In genomic region chr1:22830131-22830566, GRCh38 we compare ENCODE assay signal across 20 cellular contexts.
A peak's percentile ranks its signal among the peaks of the same experiment; 100 is the strongest.
DNase-seq lines count a peak whose midpoint lies in the region; ATAC-seq and TF ChIP-seq lines count a peak whose summit lies in the region.
"Had no signal": no experiment of that assay in that cellular context is flagged by ENCODE, and none has a peak within 500 bp of the region (broad histone marks: within the 10 kb centered on the region; RNA-seq: fewer than 3 reads in every experiment).

No MANE protein-coding gene starts in this region.

- no peaks in the 10 kb centered on the region for H3K36me3 Mint-ChIP-seq in nephron (ENCODE audit: low read depth)
- H3K36me3 Mint-ChIP-seq: CD14-positive monocyte, naive B cell had no signal

- H3K27ac Mint-ChIP-seq in nephron: peak overlapping the region; percentile 90 to 99 (median 99)
- H3K27ac Mint-ChIP-seq: activated CD8-positive, alpha-beta T cell treated with anti-CD3 and anti-CD28 coated beads for 36 hours; activated T-helper 2 cell treated with anti-CD3 and anti-CD28 coated beads, Interferon-gamma antibody, Interleukin-2, Interleukin-4, amounts not matched to agents 10 μg/mL and 5 μg/mL and 100 μg/mL, durations not matched to agents 14 hours and 24 hours and 36 hours had no signal

- ATAC-seq in HG03432 (IDR thresholded peaks at IDR 0.05; ENCODE audit: unreplicated experiment) (no peak), GM21528 (IDR thresholded peaks at IDR 0.05; ENCODE audit: low FRiP score, unreplicated experiment) (no peak)
- ATAC-seq: activated CD8-positive, alpha-beta T cell treated with anti-CD3 and anti-CD28 coated beads for 36 hours; left lobe of liver had no signal

- peak; percentile 14 for DNase-seq in NCI-H1092 treated with DMSO at 0.1 percent for 48 hours (lab: John Stamatoyannopoulos, UW)
- DNase-seq in NCI-H1092 (lab: John Stamatoyannopoulos, UW): no peak
- DNase-seq in epithelial cell of prostate (ENCODE audit: low read depth, low spot score): peak; percentile 88
- DNase-seq in ureter (ENCODE audit: low spot score): peak; percentile 61
- no peak for DNase-seq in NCI-H2196 treated with DMSO at 0.1 percent for 48 hours (lab: John Stamatoyannopoulos, UW; ENCODE audit: unreplicated experiment)
- DNase-seq: activated CD8-positive, alpha-beta T cell treated with anti-CD3 and anti-CD28 coated beads for 36 hours; amniotic stem cell; KG1; naive B cell; NCI-H1417 treated with DMSO at 0.1 percent for 48 hours; NCI-H524; stimulated activated CD4-positive, alpha-beta T cell treated with anti-CD3 and anti-CD28 coated beads, Interleukin-1b, Interleukin-23, amount 100 ng/mL, for 48 hours; SW 1271 had no signal

- peak overlapping the region; percentile 89 for H3K27ac ChIP-seq in epithelial cell of prostate
- H3K27ac ChIP-seq: 22Rv1 had no signal

- peaks cover 72% of the 10 kb centered on the region for H3K4me1 Mint-ChIP-seq in nephron
- H3K4me1 Mint-ChIP-seq: naive B cell had no signal

- H3K27me3 Mint-ChIP-seq in nephron (ENCODE audit: low read depth): peaks cover 18% of the 10 kb centered on the region
- H3K27me3 Mint-ChIP-seq: activated CD8-positive, alpha-beta T cell treated with anti-CD3 and anti-CD28 coated beads for 36 hours had no signal

- no peak for TF ChIP-seq CTCF in nephron (IDR thresholded peaks at IDR 0.05; ENCODE audit: unreplicated experiment in 3 of 3)

- no peak overlapping the region for H3K4me3 Mint-ChIP-seq in nephron
- H3K4me3 Mint-ChIP-seq: activated CD8-positive, alpha-beta T cell treated with anti-CD3 and anti-CD28 coated beads for 36 hours; CD14-positive monocyte; naive B cell had no signal

- no peaks in the 10 kb centered on the region for H3K9me3 Mint-ChIP-seq in nephron
- H3K9me3 Mint-ChIP-seq: activated CD8-positive, alpha-beta T cell treated with anti-CD3 and anti-CD28 coated beads for 36 hours; activated T-helper 2 cell treated with anti-CD3 and anti-CD28 coated beads, Interferon-gamma antibody, Interleukin-2, Interleukin-4, amounts not matched to agents 10 μg/mL and 5 μg/mL and 100 μg/mL, durations not matched to agents 14 hours and 24 hours and 36 hours; CD14-positive monocyte; naive B cell had no signal

Comparison
In these comparisons a context has a peak if more than half of its experiments do, and no peak if none do; other contexts are left out.
1. DNase-seq: peak in NCI-H1092 treated with DMSO at 0.1 percent for 48 hours (single experiment), epithelial cell of prostate (single experiment) and ureter (single experiment); none in NCI-H1092 (single experiment) and NCI-H2196 treated with DMSO at 0.1 percent for 48 hours (single experiment).